Comparison of ENCODE assay signal across 14 cellular contexts in the genomic region with DNA sequence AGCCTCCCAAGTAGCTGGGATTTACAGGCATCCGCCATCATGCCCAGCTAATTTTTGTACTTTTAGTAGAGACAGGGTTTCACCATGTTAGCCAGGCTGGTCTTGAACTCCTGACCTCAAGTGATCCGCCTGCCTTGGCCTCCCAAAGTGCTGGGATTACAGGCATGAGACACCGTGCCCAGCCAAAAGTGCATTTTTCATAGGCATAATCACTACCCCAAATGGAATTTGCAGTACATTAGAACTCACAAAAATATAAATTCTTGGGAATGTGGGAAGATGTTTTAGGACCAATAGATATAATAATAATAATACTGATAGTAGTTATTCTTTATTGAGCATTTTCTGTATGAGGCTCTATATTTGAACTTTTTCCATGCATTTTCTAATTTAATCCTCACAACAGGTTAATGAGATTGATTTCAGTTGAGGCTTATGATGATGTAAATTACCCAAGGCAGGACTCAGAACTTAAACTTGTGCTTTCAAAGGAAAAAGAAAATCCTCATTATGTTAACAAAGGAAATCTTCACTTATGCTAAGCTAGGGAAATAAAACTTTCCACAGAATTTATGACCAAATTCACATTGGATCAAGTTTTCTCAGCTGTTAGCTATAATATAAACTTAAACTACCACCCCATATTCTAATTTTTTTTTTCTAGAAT.
"Had no signal": no experiment of that assay in that cellular context is flagged by ENCODE, and none has a peak within 500 bp of the region (broad histone marks: within the 10 kb centered on the region; RNA-seq: fewer than 3 reads in every experiment).

No MANE protein-coding gene starts in this region.

- H3K9me3 Mint-ChIP-seq: activated naive CD8-positive, alpha-beta T cell treated with anti-CD3 and anti-CD28 coated beads, Interleukin-2, amount 10 ng/mL, durations not matched to agents 7 days and 5 days; natural killer cell treated with Interleukin-12 subunit alpha and Interleukin-12 subunit beta and Interleukin-15 and Interleukin-18, amount 100 ng/mL, for 72 hours had no signal

- H3K9me3 ChIP-seq: transverse colon, vagina had no signal

- DNase-seq: activated CD4-positive, alpha-beta T cell treated with anti-CD3 and anti-CD28 coated beads for 4 hours; activated CD8-positive, alpha-beta memory T cell treated with anti-CD3 and anti-CD28 coated beads, Interleukin-2, amount 50 U/mL, for 48 hours; activated naive CD4-positive, alpha-beta T cell; activated naive CD8-positive, alpha-beta T cell treated with anti-CD3 and anti-CD28 coated beads, Interleukin-2, amount 10 ng/mL, durations not matched to agents 7 days and 5 days; aorta; erythroblast; foreskin keratinocyte; posterior cingulate gyrus; stimulated activated CD4-positive, alpha-beta T cell treated with anti-CD3 and anti-CD28 coated beads, Interleukin-4, amount 100 ng/mL, for 24 hours; stimulated activated naive CD4-positive, alpha-beta T cell; substantia nigra; transverse colon had no signal

- H3K36me3 ChIP-seq: transverse colon, vagina had no signal

- H3K36me3 Mint-ChIP-seq: activated naive CD8-positive, alpha-beta T cell treated with anti-CD3 and anti-CD28 coated beads, Interleukin-2, amount 10 ng/mL, durations not matched to agents 7 days and 5 days; natural killer cell treated with Interleukin-12 subunit alpha and Interleukin-12 subunit beta and Interleukin-15 and Interleukin-18, amount 100 ng/mL, for 72 hours had no signal

- H3K27ac ChIP-seq: foreskin keratinocyte, transverse colon, vagina had no signal

- H3K27ac Mint-ChIP-seq: activated naive CD8-positive, alpha-beta T cell treated with anti-CD3 and anti-CD28 coated beads, Interleukin-2, amount 10 ng/mL, durations not matched to agents 7 days and 5 days; natural killer cell treated with Interleukin-12 subunit alpha and Interleukin-12 subunit beta and Interleukin-15 and Interleukin-18, amount 100 ng/mL, for 72 hours had no signal

- H3K4me3 Mint-ChIP-seq: activated naive CD8-positive, alpha-beta T cell treated with anti-CD3 and anti-CD28 coated beads, Interleukin-2, amount 10 ng/mL, durations not matched to agents 7 days and 5 days; natural killer cell treated with Interleukin-12 subunit alpha and Interleukin-12 subunit beta and Interleukin-15 and Interleukin-18, amount 100 ng/mL, for 72 hours had no signal

- H3K4me1 Mint-ChIP-seq: activated naive CD8-positive, alpha-beta T cell treated with anti-CD3 and anti-CD28 coated beads, Interleukin-2, amount 10 ng/mL, durations not matched to agents 7 days and 5 days had no signal

- H3K27me3 ChIP-seq: foreskin keratinocyte, transverse colon, vagina had no signal

- H3K4me3 ChIP-seq: transverse colon, vagina had no signal

- ATAC-seq: foreskin keratinocyte; natural killer cell treated with Interleukin-12 subunit alpha and Interleukin-12 subunit beta and Interleukin-15 and Interleukin-18, amount 100 ng/mL, for 72 hours had no signal
